ENCODE assay signal across 18 cellular contexts in the genomic region with DNA sequence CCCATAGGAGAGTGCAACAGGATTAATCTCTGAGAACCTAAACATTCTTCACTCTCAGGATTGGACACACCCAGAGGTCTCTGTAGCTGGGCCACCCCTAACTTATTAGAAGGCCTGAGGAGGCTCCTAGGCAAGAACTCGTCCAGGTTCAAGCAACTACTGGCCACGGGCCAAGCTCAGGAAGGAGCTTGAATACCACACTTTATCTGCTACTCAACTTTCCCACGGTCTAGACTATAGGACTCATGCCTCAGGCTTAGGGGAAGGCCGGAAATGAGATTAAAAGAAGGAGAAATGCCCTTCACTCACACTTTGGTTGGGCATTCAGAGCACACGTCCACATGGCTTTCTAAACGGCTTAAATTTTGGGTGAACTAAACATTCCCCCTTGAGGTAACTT.
DNase-seq lines count a peak whose midpoint lies in the region; ATAC-seq and TF ChIP-seq lines count a peak whose summit lies in the region.
"Had no signal": no experiment of that assay in that cellular context is flagged by ENCODE, and none has a peak within 500 bp of the region (broad histone marks: within the 10 kb centered on the region; RNA-seq: fewer than 3 reads in every experiment).

No MANE protein-coding gene starts in this region.

- no peak overlapping the region for H2BK120ac ChIP-seq in mesendoderm (ENCODE audit: low read depth, low read length)

- H3K4me3 ChIP-seq in GM12865 (ENCODE audit: low read depth, low read length) (no peak overlapping the region), left lung (no peak overlapping the region), mesendoderm (ENCODE audit: low read length) (no peak overlapping the region)
- H3K4me3 ChIP-seq: SJCRH30 had no signal

- TF ChIP-seq CTCF in GM12865 (IDR thresholded peaks at IDR 0.05; ENCODE audit: insufficient read depth, low read depth, low read length, missing control alignments) (no peak), foreskin keratinocyte (conservative IDR thresholded peaks at IDR 0.05) (no peak), left lung (IDR thresholded peaks at IDR 0.05) (no peak)

- H4K5ac ChIP-seq in mesendoderm (ENCODE audit: low read length): no peak overlapping the region

- H3K23ac ChIP-seq in mesendoderm (ENCODE audit: low read length): no peak overlapping the region

- DNase-seq in A172 (ENCODE audit: low spot score): peak; percentile 5
- DNase-seq in GM12865 (ENCODE audit: low read depth): peak; percentile 35
- peak; percentile 31 for DNase-seq in astrocyte of the hippocampus (ENCODE audit: low read depth, low spot score)
- DNase-seq in foreskin keratinocyte: peak; percentile 1 to 7
- no peak for DNase-seq in left lung
- no peak for DNase-seq in mesendoderm
- no peak for DNase-seq in SKM-1 (lab: John Stamatoyannopoulos, UW; ENCODE audit: unreplicated experiment)
- DNase-seq in stimulated activated CD8-positive, alpha-beta memory T cell treated with anti-CD3 and anti-CD28 coated beads, Interleukin-4, amount 100 ng/mL, for 48 hours: no peak
- DNase-seq: ACHN; AML-193; H7; MM.1S; NCI-H1105; NCI-H1694; NCI-H526 treated with DMSO at 0.1 percent for 48 hours; NK-92 treated with Interleukin-12 subunit alpha and Interleukin-12 subunit beta, amount 100 ng/mL, for 24 hours had no signal

- H2AK5ac ChIP-seq in mesendoderm (ENCODE audit: low read length): no peak overlapping the region

- H3K9me3 ChIP-seq in left lung: peaks cover 0 to 6% of the 10 kb centered on the region in 2 donors
- H3K9me3 ChIP-seq: SJCRH30 had no signal

- H3K79me2 ChIP-seq in mesendoderm (ENCODE audit: control insufficient read depth, insufficient read depth, low read length): no peaks in the 10 kb centered on the region

- no CpG with 5 or more reads among the region's 6 CpGs for WGBS in mesendoderm (ENCODE audit: extremely low coverage, insufficient coverage, low lambda C conversion rate)

- no peak overlapping the region for H3K9ac ChIP-seq in mesendoderm (ENCODE audit: low read length)

- H2BK15ac ChIP-seq in mesendoderm (replicated peaks; ENCODE audit: low read depth): no peak overlapping the region

- H3K4me1 ChIP-seq in foreskin keratinocyte (no peaks in the 10 kb centered on the region), left lung (no peaks in the 10 kb centered on the region), mesendoderm (ENCODE audit: control insufficient read depth, low read depth, low read length) (no peaks in the 10 kb centered on the region)
- H3K4me1 ChIP-seq: SJCRH30 had no signal

- no peak overlapping the region for H3K4me2 ChIP-seq in mesendoderm (ENCODE audit: low read length)

- H3K79me1 ChIP-seq in mesendoderm (ENCODE audit: low read length): no peaks in the 10 kb centered on the region

- no peak overlapping the region for H3K18ac ChIP-seq in mesendoderm (ENCODE audit: low read length)

- H3K27me3 ChIP-seq in foreskin keratinocyte (no peaks in the 10 kb centered on the region), left lung (no peaks in the 10 kb centered on the region), mesendoderm (ENCODE audit: insufficient read depth, low read length, poor library complexity) (no peaks in the 10 kb centered on the region)
- H3K27me3 ChIP-seq: SJCRH30 had no signal

- H3K4ac ChIP-seq in mesendoderm (ENCODE audit: low read depth, low read length): no peak overlapping the region

- no peak overlapping the region for H2BK5ac ChIP-seq in mesendoderm (ENCODE audit: low read length)

- H3K36me3 ChIP-seq in left lung (no peaks in the 10 kb centered on the region), mesendoderm (ENCODE audit: control insufficient read depth, insufficient read depth, low read length) (no peaks in the 10 kb centered on the region)
- H3K36me3 ChIP-seq: SJCRH30 had no signal

- ATAC-seq in foreskin keratinocyte: no peak
- ATAC-seq in left lung: no peak
- ATAC-seq: PC-3 had no signal

- intact Hi-C loops in left lung (cut with DNase I): no loop called here

- no peak overlapping the region for H4K8ac ChIP-seq in mesendoderm (ENCODE audit: low read depth, low read length)

- no peak overlapping the region for H3K56ac ChIP-seq in mesendoderm (ENCODE audit: low read length)

- H3K27ac ChIP-seq in foreskin keratinocyte (no peak overlapping the region), left lung (no peak overlapping the region), mesendoderm (ENCODE audit: low read depth, low read length) (no peak overlapping the region)
- H3K27ac ChIP-seq: SJCRH30 had no signal

Comparison
In these comparisons a context has a peak if more than half of its experiments do, and no peak if none do; other contexts are left out.
1. DNase-seq: peak in A172 (single experiment), GM12865 (single experiment), astrocyte of the hippocampus (single experiment) and foreskin keratinocyte (2 of 2); none in left lung (0 of 2), mesendoderm (single experiment), SKM-1 (single experiment) and stimulated activated CD8-positive, alpha-beta memory T cell treated with anti-CD3 and anti-CD28 coated beads, Interleukin-4, amount 100 ng/mL, for 48 hours (single experiment).